Comparison of ENCODE assay signal across 9 cellular contexts in the genomic region with DNA sequence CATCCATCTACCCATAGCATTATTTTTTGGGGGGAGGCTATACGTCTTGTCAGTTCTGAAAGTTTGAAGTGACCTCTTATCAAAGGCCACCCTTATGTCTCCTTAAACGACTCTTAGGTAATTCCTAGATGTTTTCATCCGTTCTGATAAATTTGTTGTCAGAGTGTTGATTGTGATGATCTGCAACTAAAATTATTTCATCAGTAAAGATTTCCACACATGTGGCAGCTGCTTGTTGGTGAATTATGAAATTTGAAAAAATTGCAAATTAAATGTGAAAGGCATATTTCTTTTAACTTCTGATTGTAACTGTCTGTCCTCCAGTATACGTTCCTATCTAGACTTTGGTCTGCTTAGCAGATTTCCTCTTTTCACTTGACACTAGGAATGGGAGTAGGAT. TPM values are rescaled to one million over a fixed set of nuclear protein-coding genes. Genes with fewer than 3 reads are reported as not detected.
A peak's percentile ranks its signal among the peaks of the same experiment; 100 is the strongest.
DNase-seq lines count a peak whose midpoint lies in the region; ATAC-seq and TF ChIP-seq lines count a peak whose summit lies in the region.
"Had no signal": no experiment of that assay in that cellular context is flagged by ENCODE, and none has a peak within 500 bp of the region (broad histone marks: within the 10 kb centered on the region; RNA-seq: fewer than 3 reads in every experiment).

No MANE protein-coding gene starts in this region.

- no peaks in the 10 kb centered on the region for H3K27me3 ChIP-seq in BE2C
- H3K27me3 ChIP-seq in HUES64 (ENCODE audit: insufficient read depth, low read length), result no peaks in the 10 kb centered on the region

- POLR2A ChIA-PET in MCF 10A (lab: Yijun Ruan, JAX), result interaction anchor here (0.7 to 4.1 kb wide), 9 partner anchors 12 to 1618 kb away, joined by 3 to 53 read pairs (median 5); no protein-coding TSS in a partner anchor

- no peak overlapping the region for H3K27ac ChIP-seq in HUES64 (ENCODE audit: low read depth, low read length)

- H3K4me3 Mint-ChIP-seq in MCF 10A (ENCODE audit: unreplicated experiment) (peak overlapping the region; percentile 80), naive B cell (peak overlapping the region; percentile 90 to 98 (median 96))

- H3K36me3 ChIP-seq in BE2C, result no peaks in the 10 kb centered on the region
- peaks cover 3% of the 10 kb centered on the region; the same call in 1 of the 2 replicates for H3K36me3 ChIP-seq in HUES64 (ENCODE audit: insufficient read depth, low read length)

- H3K4me1 Mint-ChIP-seq in MCF 10A (ENCODE audit: insufficient read depth, unreplicated experiment) (peaks cover 23% of the 10 kb centered on the region), naive B cell (peaks cover 30 to 59% (median 47%) of the 10 kb centered on the region in 3 donors)

- H3K27me3 Mint-ChIP-seq in MCF 10A (ENCODE audit: insufficient read depth, unreplicated experiment) (no peaks in the 10 kb centered on the region), naive B cell (no peaks in the 10 kb centered on the region)

- TSS peak; percentile 54 for BruUV-seq in MCF 10A (replicated peaks; lab: Mats Ljungman, UMichigan)

- ATAC-seq in naive B cell (ENCODE audit: low read depth in 2 of 2) (no peak), GM18858 (IDR thresholded peaks at IDR 0.05; ENCODE audit: unreplicated experiment) (no peak), HG03095 (IDR thresholded peaks at IDR 0.05; ENCODE audit: unreplicated experiment) (no peak)

- 72% methylated on average over 2 of the region's 4 CpGs for WGBS in HUES64

- H3K9ac ChIP-seq in HUES64 (ENCODE audit: low read depth, low read length), result no peak overlapping the region

- intact Hi-C loops in MCF 10A (cut with micrococcal nuclease), result no loop called here

- no peaks in the 10 kb centered on the region for H3K4me1 ChIP-seq in BE2C
- H3K4me1 ChIP-seq in HUES64 (ENCODE audit: insufficient read depth, low read length), result peaks cover 13% of the 10 kb centered on the region

- no peaks in the 10 kb centered on the region for H3K9me3 Mint-ChIP-seq in MCF 10A (ENCODE audit: unreplicated experiment)
- H3K9me3 Mint-ChIP-seq in naive B cell, result no peaks in the 10 kb centered on the region

- DNase-seq in BE2C, result no peak
- DNase-seq in MCF 10A (ENCODE audit: unreplicated experiment), result no peak
- DNase-seq in naive B cell, result no peak
- no peak for DNase-seq in NCI-H2029 treated with DMSO at 0.1 percent for 48 hours (lab: John Stamatoyannopoulos, UW)
- no peak for DNase-seq in AG20443 (ENCODE audit: low spot score)
- DNase-seq: stimulated activated CD4-positive, alpha-beta T cell treated with anti-CD3 and anti-CD28 coated beads, Interleukin-1b, Interleukin-23, amount 100 ng/mL, for 48 hours had no signal

- H3K9me3 ChIP-seq in BE2C, result no peaks in the 10 kb centered on the region
- no peaks in the 10 kb centered on the region for H3K9me3 ChIP-seq in HUES64 (ENCODE audit: insufficient read depth, low read depth, low read length)

- CTCF ChIA-PET in MCF 10A (lab: Yijun Ruan, JAX), result interaction anchor here (0.6 to 1.4 kb wide), 3 partner anchors 54 to 99 kb away, joined by 3 to 8 read pairs (median 6); no protein-coding TSS in a partner anchor

- H3K4me3 ChIP-seq in BE2C (ENCODE audit: low read depth, low read length) (peak overlapping the region; percentile 77), HUES64 (ENCODE audit: low read length) (peak overlapping the region; percentile 92)

- no peak for TF ChIP-seq CTCF in BE2C (IDR thresholded peaks at IDR 0.05; ENCODE audit: low read depth, low read length)
- no peak for TF ChIP-seq CTCF in MCF 10A (IDR thresholded peaks at IDR 0.05; ENCODE audit: unreplicated experiment)

- H3K27ac Mint-ChIP-seq in MCF 10A (ENCODE audit: low read depth, unreplicated experiment), result peak overlapping the region; percentile 98
- H3K27ac Mint-ChIP-seq in naive B cell, result peak overlapping the region; percentile 92 to 99 (median 95)

- H3K36me3 Mint-ChIP-seq in MCF 10A (ENCODE audit: insufficient read depth, unreplicated experiment) (peaks cover 20% of the 10 kb centered on the region), naive B cell (no peaks in the 10 kb centered on the region)

RNA-seq across cellular contexts. Expression of a gene that starts 1.4 kb away (rescaled TPM):
- polyA plus RNA-seq in BE2C (2012; ENCODE audit: insufficient read depth, insufficient read length, low read depth), result 41.9 TPM
- polyA plus RNA-seq in HUES64 (2013, experiment 1 of 2), result 28.3 TPM
- polyA plus RNA-seq in HUES64 (2013, experiment 2 of 2), result 30.1 TPM
- total RNA-seq in MCF 10A (2022), result 50.4 and 58.5 TPM in 2 replicates
- polyA plus RNA-seq in naive B cell (ENCODE audit: low read depth in 6 of 6), result 1 to 10 TPM; 2.4 to 4.2 (median 3.7) TPM
